17 cellular contexts compared by ENCODE assay signal in genomic region chr18:50918153-50918552, GRCh38.
DNase-seq lines count a peak whose midpoint lies in the region; ATAC-seq and TF ChIP-seq lines count a peak whose summit lies in the region.
"Had no signal": no experiment of that assay in that cellular context is flagged by ENCODE, and none has a peak within 500 bp of the region (broad histone marks: within the 10 kb centered on the region; RNA-seq: fewer than 3 reads in every experiment).

No MANE protein-coding gene starts in this region.

- H3K27me3 Mint-ChIP-seq in stimulated activated naive CD8-positive, alpha-beta T cell treated with anti-CD3 and anti-CD28 coated beads, Interleukin-15, Interleukin-2, amounts not matched to agents 100 ng/mL and 50 ng/mL, for 24 hours, result no peaks in the 10 kb centered on the region
- H3K27me3 Mint-ChIP-seq: CD4-positive, alpha-beta T cell; IgD-negative memory B cell had no signal

- no peak for TF ChIP-seq CTCF in VCaP (conservative IDR thresholded peaks at IDR 0.05)

- ATAC-seq in stimulated activated naive CD8-positive, alpha-beta T cell treated with anti-CD3 and anti-CD28 coated beads, Interleukin-15, Interleukin-2, amounts not matched to agents 100 U/mL and 50 U/mL, for 24 hours, result no peak
- no peak for ATAC-seq in stimulated activated effector memory CD8-positive, alpha-beta T cell treated with anti-CD3 and anti-CD28 coated beads, Interleukin-12 subunit alpha, Interleukin-12 subunit beta, amount 100 ng/mL, for 72 hours
- ATAC-seq: HepG2 had no signal

- peak overlapping the region; percentile 13 for H3K27ac Mint-ChIP-seq in stimulated activated naive CD8-positive, alpha-beta T cell treated with anti-CD3 and anti-CD28 coated beads, Interleukin-15, Interleukin-2, amounts not matched to agents 100 ng/mL and 50 ng/mL, for 24 hours
- H3K27ac Mint-ChIP-seq in stimulated activated effector memory CD8-positive, alpha-beta T cell treated with anti-CD3 and anti-CD28 coated beads, Interleukin-12 subunit alpha, Interleukin-12 subunit beta, amount 100 ng/mL, for 72 hours, result peak overlapping the region; percentile 30
- H3K27ac Mint-ChIP-seq: CD4-positive, alpha-beta T cell had no signal

- no peak overlapping the region for H3K4me3 Mint-ChIP-seq in stimulated activated naive CD8-positive, alpha-beta T cell treated with anti-CD3 and anti-CD28 coated beads, Interleukin-15, Interleukin-2, amounts not matched to agents 100 ng/mL and 50 ng/mL, for 24 hours
- no peak overlapping the region for H3K4me3 Mint-ChIP-seq in stimulated activated effector memory CD8-positive, alpha-beta T cell treated with anti-CD3 and anti-CD28 coated beads, Interleukin-12 subunit alpha, Interleukin-12 subunit beta, amount 100 ng/mL, for 72 hours
- H3K4me3 Mint-ChIP-seq: CD4-positive, alpha-beta T cell; IgD-negative memory B cell had no signal

- no peaks in the 10 kb centered on the region for H3K9me3 Mint-ChIP-seq in stimulated activated naive CD8-positive, alpha-beta T cell treated with anti-CD3 and anti-CD28 coated beads, Interleukin-15, Interleukin-2, amounts not matched to agents 100 ng/mL and 50 ng/mL, for 24 hours
- H3K9me3 Mint-ChIP-seq in stimulated activated effector memory CD8-positive, alpha-beta T cell treated with anti-CD3 and anti-CD28 coated beads, Interleukin-12 subunit alpha, Interleukin-12 subunit beta, amount 100 ng/mL, for 72 hours, result no peaks in the 10 kb centered on the region
- H3K9me3 Mint-ChIP-seq: CD4-positive, alpha-beta T cell; IgD-negative memory B cell had no signal

- H3K36me3 Mint-ChIP-seq in stimulated activated naive CD8-positive, alpha-beta T cell treated with anti-CD3 and anti-CD28 coated beads, Interleukin-15, Interleukin-2, amounts not matched to agents 100 ng/mL and 50 ng/mL, for 24 hours (ENCODE audit: low read depth), result peaks cover 91% of the 10 kb centered on the region
- peaks cover 92% of the 10 kb centered on the region for H3K36me3 Mint-ChIP-seq in stimulated activated effector memory CD8-positive, alpha-beta T cell treated with anti-CD3 and anti-CD28 coated beads, Interleukin-12 subunit alpha, Interleukin-12 subunit beta, amount 100 ng/mL, for 72 hours

- H3K27ac ChIP-seq in VCaP, result peak overlapping the region; percentile 38; the same call in 1 of the 2 replicates

- peaks cover 15% of the 10 kb centered on the region for H3K4me1 Mint-ChIP-seq in stimulated activated naive CD8-positive, alpha-beta T cell treated with anti-CD3 and anti-CD28 coated beads, Interleukin-15, Interleukin-2, amounts not matched to agents 100 ng/mL and 50 ng/mL, for 24 hours (ENCODE audit: low read depth)
- peaks cover 6% of the 10 kb centered on the region for H3K4me1 Mint-ChIP-seq in stimulated activated effector memory CD8-positive, alpha-beta T cell treated with anti-CD3 and anti-CD28 coated beads, Interleukin-12 subunit alpha, Interleukin-12 subunit beta, amount 100 ng/mL, for 72 hours

- no peak for DNase-seq in stimulated activated naive CD8-positive, alpha-beta T cell treated with anti-CD3 and anti-CD28 coated beads, Interleukin-15, Interleukin-2, amounts not matched to agents 100 U/mL and 50 U/mL, for 24 hours
- no peak for DNase-seq in stimulated activated effector memory CD8-positive, alpha-beta T cell treated with anti-CD3 and anti-CD28 coated beads, Interleukin-12 subunit alpha, Interleukin-12 subunit beta, amount 100 ng/mL, for 72 hours (ENCODE audit: low spot score in 2 of 2)
- no peak for DNase-seq in activated CD8-positive, alpha-beta memory T cell treated with anti-CD3 and anti-CD28 coated beads, Interleukin-2, amount 50 U/mL, for 4 hours
- no peak for DNase-seq in DMS53 treated with DMSO at 0.1 percent for 48 hours (lab: John Stamatoyannopoulos, UW; ENCODE audit: unreplicated experiment)
- DNase-seq: ACHN; BE2C; C1 segment of cervical spinal cord; CD4-positive, alpha-beta T cell; DMS153; DMS79 treated with DMSO at 0.1 percent for 48 hours; GF-D8; GOT3; H7 had no signal
